9 cellular contexts compared by ENCODE assay signal in the genomic region with DNA sequence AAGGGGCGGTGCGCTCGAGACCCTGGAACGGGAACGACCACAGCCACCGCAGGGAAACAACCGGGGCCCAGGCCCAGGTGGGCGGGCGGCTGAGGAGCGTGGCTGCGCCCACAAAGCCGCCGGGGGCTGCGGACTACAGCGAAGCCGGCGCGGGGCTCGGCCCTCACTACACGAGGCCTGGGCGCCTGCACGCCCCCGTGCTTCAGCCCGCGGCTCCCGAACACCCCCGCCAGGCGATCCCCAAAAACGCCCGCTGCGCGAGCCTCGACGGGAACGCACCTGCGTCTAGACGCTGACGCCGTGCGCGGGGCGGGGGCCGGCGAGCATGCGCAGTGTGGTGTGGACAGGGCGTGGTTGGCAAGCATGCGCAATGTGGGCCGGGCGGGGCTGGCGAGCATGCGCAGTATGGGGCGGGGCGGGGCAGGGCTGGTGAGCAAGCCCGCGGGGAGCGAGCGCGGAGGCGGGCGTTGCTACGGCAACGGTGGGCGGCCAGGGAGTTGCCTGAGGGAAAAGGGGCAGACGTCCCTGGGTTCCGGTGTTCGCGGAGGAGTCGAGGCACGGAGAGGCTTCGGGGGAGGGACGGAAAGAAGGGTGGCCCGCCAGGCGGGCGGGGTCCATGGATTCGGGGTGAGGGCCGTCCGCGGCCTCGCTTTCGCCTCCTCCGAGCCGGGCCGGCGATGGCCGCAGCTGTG. TPM values are rescaled to one million over a fixed set of nuclear protein-coding genes. Genes with fewer than 3 reads are reported as not detected.
DNase-seq lines count a peak whose midpoint lies in the region; ATAC-seq, FAIRE-seq and TF ChIP-seq lines count a peak whose summit lies in the region.
"Had no signal": no experiment of that assay in that cellular context is flagged by ENCODE, and none has a peak within 500 bp of the region (broad histone marks: within the 10 kb centered on the region; RNA-seq: fewer than 3 reads in every experiment).

Gene RNF32 (plus strand): TSS at position 518 of the 692 bp plus-strand sequence. CDS start 3,104 bp downstream, outside the sequence.

- DNase-seq in BJ (ENCODE audit: low read depth) (peak; percentile 40), GM19239 (ENCODE audit: insufficient read length, low spot score) (peak; percentile 83), NCI-H748 treated with DMSO at 0.1 percent for 48 hours (lab: John Stamatoyannopoulos, UW) (peak; percentile 62), mesenteric fat pad (ENCODE audit: low spot score) (peak; percentile 99)
- peak; percentile 86 to 100 for DNase-seq in activated CD8-positive, alpha-beta memory T cell treated with anti-CD3 and anti-CD28 coated beads for 1 hour (ENCODE audit: extremely low read depth in 1 of 2, low read depth in 1 of 2)
- DNase-seq in effector CD8-positive, alpha-beta T cell (lab: John Stamatoyannopoulos, UW) = peak; percentile 95
- DNase-seq in stimulated activated CD8-positive, alpha-beta memory T cell treated with anti-CD3 and anti-CD28 coated beads, Interleukin-12 subunit alpha, Interleukin-12 subunit beta, amount 100 ng/mL, for 4 hours (ENCODE audit: low read depth) = peak; percentile 89

- peak within 1 kb of the TSS; percentile 89 for H3K4me3 ChIP-seq in BJ (ENCODE audit: low read depth, low read length)

- POLR2A ChIA-PET in BJ (lab: Charles Lee) = no interaction called here

- peak; percentile 58 for ATAC-seq in HG03457 (IDR thresholded peaks at IDR 0.05; ENCODE audit: unreplicated experiment)

- H3K36me3 ChIP-seq in BJ (ENCODE audit: control insufficient read depth, insufficient read depth, low read length) = no peaks in the 10 kb centered on the region

- no peak for TF ChIP-seq CTCF in BJ (IDR thresholded peaks at IDR 0.05; ENCODE audit: insufficient read depth, low read depth, low read length)

- CTCF ChIA-PET in BJ (lab: Yijun Ruan, JAX) = interaction anchor here (2.1 kb wide), 1 partner anchor 10 kb away, joined by 8 read pairs; no protein-coding TSS in a partner anchor

- no peaks in the 10 kb centered on the region for H3K27me3 ChIP-seq in BJ (ENCODE audit: control insufficient read depth, insufficient read depth, low read length)

- peak; percentile 97 for FAIRE-seq in GM19239 (lab: Jason Lieb, UNC)
- FAIRE-seq: TTC549 had no signal

RNA-seq across cellular contexts. Expression of gene RNF32, which starts in this region (rescaled TPM):
- 0.63 and 0.93 TPM in 2 replicates for polyA plus RNA-seq in BJ (2011; rRNA removed)
- 0.10 and 0.43 TPM in 2 replicates for polyA minus RNA-seq in BJ (2011; rRNA and poly(A)+ RNA removed)
- total RNA-seq in mesenteric fat pad = not detected

Comparison
In these comparisons a context has a peak if more than half of its experiments do, and no peak if none do; other contexts are left out.
1. Peak in every context shown above with its lines: DNase-seq, ATAC-seq and H3K4me3 ChIP-seq.
2. Peak in DNase-seq and H3K4me3 ChIP-seq in BJ; RNA of the gene not detected or under 1 TPM.
3. Peak in DNase-seq in mesenteric fat pad; RNA of the gene not detected or under 1 TPM.
4. DNase-seq: peak in every context shown above with its lines; median percentile 99 in mesenteric fat pad; 95 in effector CD8-positive, alpha-beta T cell; 93 in activated CD8-positive, alpha-beta memory T cell treated with anti-CD3 and anti-CD28 coated beads for 1 hour; 89 in stimulated activated CD8-positive, alpha-beta memory T cell treated with anti-CD3 and anti-CD28 coated beads, Interleukin-12 subunit alpha, Interleukin-12 subunit beta, amount 100 ng/mL, for 4 hours; 83 in GM19239; 62 in NCI-H748 treated with DMSO at 0.1 percent for 48 hours; 40 in BJ.